1 cellular context compared by ENCODE assay signal in genomic region chr4:3380336-3380735, GRCh38.
A peak's percentile ranks its signal among the peaks of the same experiment; 100 is the strongest.
TF ChIP-seq lines count a peak whose summit lies in the region.

No MANE protein-coding gene starts in this region.

TF ChIP-seq in HEK293, 187 proteins besides CTCF, POLR2A, EP300 and RAD21:
- TF ChIP-seq ZNF280D (tag by site-specific recombination; IDR thresholded peaks at IDR 0.05) (peak; percentile 74; the same call in 1 of the 2 replicates), SETDB1 (IDR thresholded peaks at IDR 0.05; ENCODE audit: insufficient read length, low read length) (peak; percentile 82)
